ENCODE assay signal across 8 cellular contexts in the genomic region with DNA sequence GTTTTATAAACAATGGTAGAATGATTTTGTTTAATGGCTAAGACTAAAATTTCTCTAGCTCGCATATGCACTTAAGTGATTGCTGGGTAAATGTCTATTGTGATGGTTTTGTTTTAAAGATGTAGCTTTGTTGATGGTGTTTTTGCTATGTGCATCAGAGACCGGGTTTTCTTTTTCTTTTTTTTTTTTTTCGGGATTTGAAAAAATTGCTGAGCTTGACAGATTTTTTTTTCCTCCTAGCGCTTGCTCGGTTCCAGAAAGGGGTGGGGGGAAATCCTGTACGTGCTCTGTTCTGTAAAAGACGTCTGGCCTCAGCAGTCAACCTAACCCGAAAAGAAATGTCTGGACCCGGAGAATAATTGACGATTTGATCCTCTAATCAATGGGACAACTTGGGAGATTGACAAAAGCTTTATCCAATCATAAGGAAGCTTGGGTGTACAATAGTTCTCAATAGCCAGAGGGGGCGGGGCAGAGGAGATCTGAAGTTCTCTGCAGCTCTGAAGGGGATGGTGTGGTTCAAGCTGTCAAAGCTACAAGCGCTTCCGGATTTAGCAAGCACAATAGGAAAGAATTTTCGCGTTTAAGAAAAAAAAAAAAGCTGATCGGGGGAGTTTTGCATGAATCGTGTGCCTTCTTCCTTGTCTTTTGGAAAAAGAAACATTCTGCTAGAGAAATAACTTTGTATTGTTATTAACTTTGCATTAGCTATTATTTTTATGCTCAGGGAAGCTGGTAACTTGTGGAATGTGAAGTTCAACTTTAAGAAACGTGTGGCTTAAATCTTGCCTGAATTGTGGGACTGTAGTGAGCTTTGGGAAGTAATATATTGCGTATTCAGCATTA. TPM values are rescaled to one million over a fixed set of nuclear protein-coding genes. Genes with fewer than 3 reads are reported as not detected.
A peak's percentile ranks its signal among the peaks of the same experiment; 100 is the strongest.
DNase-seq lines count a peak whose midpoint lies in the region; ATAC-seq, FAIRE-seq and TF ChIP-seq lines count a peak whose summit lies in the region.

No MANE protein-coding gene starts in this region.

- H3K9ac ChIP-seq in K562 (ENCODE audit: insufficient read depth in 1 of 2, low read depth in 2 of 2, low read length in 2 of 2): peak overlapping the region in 1 of 2 experiments; percentile 67; a peak in 3 of 4 replicates

- peak overlapping the region; percentile 86 for H3K4me2 ChIP-seq in K562 (ENCODE audit: insufficient read depth, low read length)

- no peaks in the 10 kb centered on the region for H4K20me1 ChIP-seq in K562 (replicated peaks; ENCODE audit: control insufficient read depth, insufficient read depth, low read length)

- WGBS in K562 (ENCODE audit: insufficient coverage, low coverage, missing lambda C conversion rate): 1% methylated on average over 19 of the region's 19 CpGs

- H2AFZ ChIP-seq in K562 (ENCODE audit: low read depth, low read length): peak overlapping the region; percentile 95

- H3K27ac ChIP-seq in K562 (ENCODE audit: extremely low read depth, low read depth, low read length): peak overlapping the region; percentile 73

- peak overlapping the region; percentile 59 for H3K4me3 ChIP-seq in GM12864 (ENCODE audit: low read depth, low read length)
- peak overlapping the region; percentile 47 for H3K4me3 ChIP-seq in K562

- intact Hi-C loops in K562 (cut with micrococcal nuclease): loop anchor here (1.0 to 2.0 kb wide), 4 partner anchors 22 to 375 kb away; no protein-coding TSS in a partner anchor

- peak; percentile 89 for FAIRE-seq in K562 (lab: Jason Lieb, UNC)

- no TSS peak for BruUV-seq in K562 (replicated peaks; lab: Mats Ljungman, UMichigan)

- H3K79me2 ChIP-seq in K562 (ENCODE audit: control insufficient read depth, insufficient read depth, low read length): peaks cover 6% of the 10 kb centered on the region

- H3K27me3 ChIP-seq in K562 (ENCODE audit: control insufficient read depth in 2 of 2, insufficient read depth in 2 of 2, low read length in 2 of 2): no peaks in the 10 kb centered on the region

- peak; percentile 45 for ATAC-seq in HG02973 (IDR thresholded peaks at IDR 0.05; ENCODE audit: unreplicated experiment)
- ATAC-seq in K562: peak; percentile 63
- no peak for ATAC-seq in HG02840 (IDR thresholded peaks at IDR 0.05; ENCODE audit: low FRiP score, unreplicated experiment)

- CTCF ChIA-PET in K562 (lab: Yijun Ruan, JAX; ENCODE audit: low intra/inter-chr PET ratio): no interaction called here

- H3K9me3 ChIP-seq in K562 (replicated peaks; ENCODE audit: control insufficient read depth, insufficient read depth, low read depth, low read length): no peaks in the 10 kb centered on the region

- H3K9me1 ChIP-seq in K562 (ENCODE audit: control insufficient read depth, insufficient read depth, low read length): no peaks in the 10 kb centered on the region

- TF ChIP-seq EP300 in K562 (IDR thresholded peaks at IDR 0.05; ENCODE audit: low read length): no peak

- POLR2A ChIA-PET in K562 (lab: Yijun Ruan, JAX): interaction anchor here (0.6 to 2.9 kb wide), 18 partner anchors 8 to 153 kb away, joined by 3 to 18 read pairs (median 4); no protein-coding TSS in a partner anchor

- TF ChIP-seq POLR2A in K562 (conservative IDR thresholded peaks at IDR 0.05): 0 out of 2 replicates have a peak, but pooled peaks have one; percentile 36

- TF ChIP-seq CTCF in GM12864 (IDR thresholded peaks at IDR 0.05; ENCODE audit: low read depth, low read length, missing control alignments) (no peak), K562 (IDR thresholded peaks at IDR 0.05 in 2 of 3, conservative IDR thresholded peaks at IDR 0.05 in 1 of 3; ENCODE audit: insufficient read depth in 2 of 3, low read depth in 1 of 3, low read length in 3 of 3) (no peak; a peak in 1 of 6 replicates)

- DNase-seq in GM12864 (ENCODE audit: low read depth) (peak; percentile 98), NCI-H2029 treated with DMSO at 0.1 percent for 48 hours (lab: John Stamatoyannopoulos, UW) (peak; percentile 100), T-helper 9 cell (peak; percentile 84), K562 (ENCODE audit: extremely low read depth in 1 of 4, low spot score in 3 of 4) (peak; percentile 77 to 99 (median 90)), hypothalamus (lab: John Stamatoyannopoulos, UW) (peak in 43 of 51 donors; percentile 7 to 94 (median 73)), renal cortical epithelial cell (ENCODE audit: low read depth) (peak; percentile 100)

- in situ Hi-C loops in K562 (cut with MboI): no loop called here

- TF ChIP-seq RAD21 in K562 (CRISPR knock-in tag; conservative IDR thresholded peaks at IDR 0.05 in 1 of 2, IDR thresholded peaks at IDR 0.05 in 1 of 2): no peak

- peaks cover 8 to 34% of the 10 kb centered on the region in 2 experiments; a peak in 4 of 5 replicates for H3K4me1 ChIP-seq in K562 (replicated peaks in 1 of 2; ENCODE audit: control insufficient read depth in 2 of 2, insufficient read depth in 2 of 2, low read length in 2 of 2)

- H3K36me3 ChIP-seq in K562 (ENCODE audit: control insufficient read depth, insufficient read depth, low read length): no peaks in the 10 kb centered on the region

TF ChIP-seq in K562, 482 proteins besides CTCF, POLR2A, EP300 and RAD21 (continues in another document):
- TF ChIP-seq NFRKB (IDR thresholded peaks at IDR 0.05; ENCODE audit: low read depth): 0 out of 2 replicates have a peak, but pooled peaks have one; percentile 35
- no peak for TF ChIP-seq HLTF (IDR thresholded peaks at IDR 0.05)
- no peak for TF ChIP-seq IRF2 (CRISPR knock-in tag; IDR thresholded peaks at IDR 0.05)
- peak; percentile 45 for TF ChIP-seq CREM (IDR thresholded peaks at IDR 0.05; ENCODE audit: low read depth)
- TF ChIP-seq, protein P1, sequence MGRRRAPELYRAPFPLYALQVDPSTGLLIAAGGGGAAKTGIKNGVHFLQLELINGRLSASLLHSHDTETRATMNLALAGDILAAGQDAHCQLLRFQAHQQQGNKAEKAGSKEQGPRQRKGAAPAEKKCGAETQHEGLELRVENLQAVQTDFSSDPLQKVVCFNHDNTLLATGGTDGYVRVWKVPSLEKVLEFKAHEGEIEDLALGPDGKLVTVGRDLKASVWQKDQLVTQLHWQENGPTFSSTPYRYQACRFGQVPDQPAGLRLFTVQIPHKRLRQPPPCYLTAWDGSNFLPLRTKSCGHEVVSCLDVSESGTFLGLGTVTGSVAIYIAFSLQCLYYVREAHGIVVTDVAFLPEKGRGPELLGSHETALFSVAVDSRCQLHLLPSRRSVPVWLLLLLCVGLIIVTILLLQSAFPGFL (CRISPR knock-in tag; IDR thresholded peaks at IDR 0.05): no peak
- peak; percentile 73 for TF ChIP-seq POLR2H (tag; IDR thresholded peaks at IDR 0.05; ENCODE audit: low read depth)
- peak; percentile 99 for TF ChIP-seq PKNOX1 (IDR thresholded peaks at IDR 0.05)
- TF ChIP-seq MTA2 (IDR thresholded peaks at IDR 0.05; ENCODE audit: low read depth): peak; percentile 13; the same call in 1 of the 2 replicates

RNA-seq across cellular contexts. Expression of gene NFIA, which starts 4.5 kb away (rescaled TPM):
- total RNA-seq in K562 (2011; cell fraction: chromatin; rRNA removed; ENCODE audit: low replicate concordance): 64.5 and 151 TPM in 2 replicates
- total RNA-seq in K562 (2011; cell fraction: nucleolus; rRNA removed): 18.0 and 29.1 TPM in 2 replicates
- total RNA-seq in K562 (2011; cell fraction: nucleoplasm; rRNA removed): 50.7 and 73.9 TPM in 2 replicates
- 6.5 and 9.5 TPM in 2 replicates for total RNA-seq in K562 (2014; rRNA removed)
- 20.3 and 22.6 TPM in 2 replicates for total RNA-seq in K562 (2014; rRNA removed; fragmentation: Illumina TruSeq; extraction: Trizol)
- total RNA-seq in K562 (2015; rRNA removed; fragmentation: Illumina TruSeq; extraction: Trizol): 16.1 and 16.2 TPM in 2 replicates
- 24.2 and 24.9 TPM in 2 replicates for total RNA-seq in K562 (2021)
- polyA plus RNA-seq in K562 (2011; rRNA removed): 9.8 and 11.5 TPM in 2 replicates
- 12.0 and 15.8 TPM in 2 replicates for polyA plus RNA-seq in K562 (2011; cell fraction: cytosol; rRNA removed)
- 17.4 and 18.8 TPM in 2 replicates for polyA plus RNA-seq in K562 (2011; cell fraction: nucleus; rRNA removed)
- 3.9 and 4.2 TPM in 2 replicates for polyA plus RNA-seq in K562 (2012)
- polyA plus RNA-seq in K562 (2014; fragmentation: Illumina TruSeq; extraction: Trizol): 8.5 and 9.1 TPM in 2 replicates
- 10 to 100 TPM in 1 of 2 experiments, 1 to 10 TPM in 1; 5.3 to 10.1 TPM for polyA plus RNA-seq in K562 (2014; fragmentation: Nextera tagmentation; extraction: Ambion mirVana)
- 7.0 and 8.6 TPM in 2 replicates for polyA plus RNA-seq in K562 (2014; rRNA removed)
- 37.6 and 46.6 TPM in 2 replicates for polyA minus RNA-seq in K562 (2011; rRNA and poly(A)+ RNA removed)
- 14.5 and 18.2 TPM in 2 replicates for polyA minus RNA-seq in K562 (2011; cell fraction: cytosol; rRNA and poly(A)+ RNA removed)
- polyA minus RNA-seq in K562 (2011; cell fraction: nucleus; rRNA and poly(A)+ RNA removed): 45.4 and 75.9 TPM in 2 replicates
- total RNA-seq in renal cortical epithelial cell: 2.1 and 8.2 TPM in 2 replicates
